ENCODE assay signal across 8 cellular contexts in the genomic region with DNA sequence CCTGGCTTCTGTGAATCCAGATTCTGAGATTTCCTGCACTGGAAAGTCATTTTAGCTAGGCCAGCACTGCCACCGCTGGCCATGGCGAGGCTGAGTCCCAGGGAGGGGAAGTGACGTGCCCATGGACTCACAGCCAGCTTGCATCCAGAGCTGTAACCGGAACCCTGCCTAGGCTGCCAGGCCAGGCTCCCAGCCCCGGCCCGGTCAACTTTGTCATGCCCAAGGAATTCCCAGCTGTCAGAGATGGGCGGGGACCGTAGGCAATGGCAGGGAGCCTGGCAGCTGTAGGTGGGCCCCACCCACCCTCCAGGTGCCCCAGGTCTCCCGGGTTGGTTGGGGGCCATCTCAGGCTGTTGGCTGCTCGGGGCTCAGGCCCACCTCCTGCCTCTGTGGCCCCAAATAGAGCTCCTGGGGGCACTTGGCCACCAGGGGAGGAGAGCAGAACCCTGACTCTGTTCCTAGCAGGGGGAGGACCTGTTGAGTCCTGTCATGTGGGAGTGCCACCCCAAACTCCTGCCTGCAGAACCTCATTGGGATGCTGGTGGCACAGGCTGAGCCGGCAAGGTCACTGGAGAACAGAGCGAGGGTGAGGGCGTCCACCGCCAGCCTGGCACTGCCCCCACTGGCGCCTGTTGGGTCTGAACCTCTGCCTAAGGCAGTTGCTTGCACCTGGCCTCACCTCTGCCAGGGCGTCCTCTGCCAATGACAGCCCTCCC. TPM values are rescaled to one million over a fixed set of nuclear protein-coding genes. Genes with fewer than 3 reads are reported as not detected.
DNase-seq lines count a peak whose midpoint lies in the region; ATAC-seq, FAIRE-seq and TF ChIP-seq lines count a peak whose summit lies in the region.

No MANE protein-coding gene starts in this region.

- TF ChIP-seq CTCF in D721Med (IDR thresholded peaks at IDR 0.05; ENCODE audit: insufficient read depth, missing control alignments): peak; percentile 10
- peak; percentile 25 for TF ChIP-seq CTCF in epithelial cell of esophagus (IDR thresholded peaks at IDR 0.05; ENCODE audit: insufficient read depth, low read depth, low read length, missing control alignments)
- TF ChIP-seq CTCF in osteoblast (IDR thresholded peaks at IDR 0.05; ENCODE audit: extremely low read depth, low read depth, low read length): peak; percentile 11

- peaks cover 9% of the 10 kb centered on the region for H3K4me1 ChIP-seq in osteoblast (ENCODE audit: insufficient read depth, low read length)

- peak overlapping the region; percentile 53 for H3K4me2 ChIP-seq in osteoblast (ENCODE audit: insufficient read depth, low read length)

- H2AFZ ChIP-seq in osteoblast (ENCODE audit: low read length): peak overlapping the region; percentile 89

- H3K27me3 ChIP-seq in osteoblast (ENCODE audit: insufficient read depth, low read length): no peaks in the 10 kb centered on the region

- no peaks in the 10 kb centered on the region for H3K79me2 ChIP-seq in osteoblast (ENCODE audit: insufficient read depth, low read length)

- H3K4me3 ChIP-seq in epithelial cell of esophagus (ENCODE audit: low read length): no peak overlapping the region
- H3K4me3 ChIP-seq in osteoblast (ENCODE audit: insufficient read depth, low read length): no peak overlapping the region

- no peak for DNase-seq in D721Med (ENCODE audit: insufficient read length, low spot score)
- peak; percentile 90 for DNase-seq in NCI-H510A treated with DMSO at 0.1 percent for 48 hours (lab: John Stamatoyannopoulos, UW)
- DNase-seq in epithelial cell of esophagus (ENCODE audit: low read depth): peak; percentile 97
- peak; percentile 99 for DNase-seq in osteoblast (ENCODE audit: insufficient read length, low spot score, missing footprints)
- no peak for DNase-seq in stimulated activated CD4-positive, alpha-beta T cell treated with anti-CD3 and anti-CD28 coated beads, Interleukin-2, amount 100 ng/mL, for 48 hours
- no peak for DNase-seq in activated CD4-positive, alpha-beta T cell treated with anti-CD3 and anti-CD28 coated beads for 1 hour

- H3K9me3 ChIP-seq in osteoblast (ENCODE audit: low read depth, low read length): no peaks in the 10 kb centered on the region

- no peaks in the 10 kb centered on the region for H3K36me3 ChIP-seq in osteoblast (ENCODE audit: insufficient read depth, low read length)

- H4K20me1 ChIP-seq in osteoblast (ENCODE audit: insufficient read depth, low read length): no peaks in the 10 kb centered on the region

- H3K27ac ChIP-seq in osteoblast (ENCODE audit: low read depth, low read length): peak overlapping the region; percentile 59

- no peak for ATAC-seq in GM18861 (IDR thresholded peaks at IDR 0.05; ENCODE audit: unreplicated experiment)
- ATAC-seq in HG03469 (IDR thresholded peaks at IDR 0.05; ENCODE audit: unreplicated experiment): no peak

- no peak for FAIRE-seq in D721Med (lab: Jason Lieb, UNC)

RNA-seq across cellular contexts. Expression of a gene that starts 57.8 kb away (rescaled TPM):
- total RNA-seq in osteoblast: not detected in 2 replicates

Comparison
In these comparisons a context has a peak if more than half of its experiments do, and no peak if none do; other contexts are left out.
1. DNase-seq: peak in NCI-H510A treated with DMSO at 0.1 percent for 48 hours (single experiment), epithelial cell of esophagus (single experiment) and osteoblast (single experiment); none in D721Med (single experiment), stimulated activated CD4-positive, alpha-beta T cell treated with anti-CD3 and anti-CD28 coated beads, Interleukin-2, amount 100 ng/mL, for 48 hours (0 of 2) and activated CD4-positive, alpha-beta T cell treated with anti-CD3 and anti-CD28 coated beads for 1 hour (single experiment).
2. Peak in every context shown above with its lines, with median percentiles within 50 percentile points of each other: CTCF ChIP-seq.